ENCODE assay signal across 32 cellular contexts in the genomic region with DNA sequence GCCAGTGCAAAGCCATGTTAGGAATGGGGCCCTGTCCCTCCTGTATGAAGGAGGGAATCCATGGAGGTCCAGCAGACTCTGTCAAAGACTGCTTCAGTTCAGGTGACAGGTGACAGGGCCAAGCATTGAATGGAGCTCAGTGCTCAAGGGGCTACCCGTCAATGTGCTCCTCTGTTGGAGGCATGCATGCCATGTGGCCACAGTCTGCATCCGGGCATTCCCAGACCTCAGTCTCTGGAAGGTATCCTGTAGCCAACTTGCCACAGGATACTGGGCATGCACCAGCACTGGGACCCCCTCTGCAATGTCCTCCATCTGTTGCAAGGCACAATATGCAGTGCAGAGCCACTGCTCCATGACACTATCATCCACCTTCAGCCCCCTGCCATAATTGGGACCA.
"Had no signal": no experiment of that assay in that cellular context is flagged by ENCODE, and none has a peak within 500 bp of the region (broad histone marks: within the 10 kb centered on the region; RNA-seq: fewer than 3 reads in every experiment).

No MANE protein-coding gene starts in this region.

- H3K27ac ChIP-seq: adrenal gland, body of pancreas, brain microvascular endothelial cell, breast epithelium, cardiac muscle cell, VCaP had no signal

- DNase-seq: activated B cell treated with CpG ODN at 0.5 μM for 24 hours; activated CD4-positive, alpha-beta memory T cell treated with anti-CD3 and anti-CD28 coated beads for 36 hours; activated CD4-positive, alpha-beta T cell treated with anti-CD3 and anti-CD28 coated beads for 4 hours; activated CD4-positive, alpha-beta T cell treated with anti-CD3 and anti-CD28 coated beads, Interleukin-2, amount 10 ng/mL, durations not matched to agents 24 days and 14 days; activated CD4-positive, alpha-beta T cell treated with anti-CD3 and anti-CD28 coated beads, Interleukin-2, amount 50 U/mL, for 1 hour; activated CD4-positive, alpha-beta T cell treated with anti-CD3 and anti-CD28 coated beads, Interleukin-2, amount 50 U/mL, for 4 hours; activated CD4-positive, CD25-positive, alpha-beta regulatory T cell treated with anti-CD3 and anti-CD28 coated beads, Interleukin-2, amount 50 U/mL, for 72 hours; activated CD8-positive, alpha-beta memory T cell treated with anti-CD3 and anti-CD28 coated beads, Interleukin-2, amount 50 U/mL, for 4 hours; activated CD8-positive, alpha-beta T cell treated with anti-CD3 and anti-CD28 coated beads for 36 hours; activated effector memory CD4-positive, alpha-beta T cell treated with anti-CD3 and anti-CD28 coated beads, Interleukin-2, amount 50 U/mL, for 16 hours; activated gamma-delta T cell treated with Interleukin-2 at 50 U/mL for 16 hours; activated naive CD4-positive, alpha-beta T cell; activated naive CD4-positive, alpha-beta T cell treated with anti-CD3 and anti-CD28 coated beads for 36 hours; activated naive CD4-positive, alpha-beta T cell treated with anti-CD3 and anti-CD28 coated beads, Interleukin-2, amount 50 U/mL, for 16 hours; activated naive CD8-positive, alpha-beta T cell treated with anti-CD3 and anti-CD28 coated beads for 36 hours; activated T-cell treated with anti-CD3 and anti-CD28 coated beads for 4 hours; activated T-cell treated with anti-CD3 and anti-CD28 coated beads, Interleukin-2, amount 50 U/mL, for 1 hour; activated T-cell treated with anti-CD3 and anti-CD28 coated beads, Interleukin-2, amount 50 U/mL, for 4 hours; activated T-cell treated with anti-CD3 and anti-CD28 coated beads, Interleukin-2, amount 50 U/mL, for 72 hours; adrenal gland; amniotic stem cell; aorta; body of pancreas; brain microvascular endothelial cell; caudate nucleus; cerebellar nuclear complex; T-helper 1 cell; T-helper 2 cell; T-helper 9 cell had no signal

- H3K4me3 ChIP-seq: adrenal gland, body of pancreas, breast epithelium, cardiac muscle cell had no signal

- H3K4me1 ChIP-seq: adrenal gland, body of pancreas, breast epithelium had no signal

- H3K9me3 ChIP-seq: adrenal gland, body of pancreas, breast epithelium had no signal

- H3K36me3 ChIP-seq: adrenal gland, brain microvascular endothelial cell, breast epithelium, cardiac muscle cell had no signal

- H3K27me3 ChIP-seq: adrenal gland, body of pancreas, brain microvascular endothelial cell, breast epithelium, cardiac muscle cell had no signal
